22 cellular contexts compared by ENCODE assay signal in genomic region chr1:153705484-153705883, GRCh38. TPM values are rescaled to one million over a fixed set of nuclear protein-coding genes. Genes with fewer than 3 reads are reported as not detected.
DNase-seq lines count a peak whose midpoint lies in the region; ATAC-seq, FAIRE-seq and TF ChIP-seq lines count a peak whose summit lies in the region.
"Had no signal": no experiment of that assay in that cellular context is flagged by ENCODE, and none has a peak within 500 bp of the region (broad histone marks: within the 10 kb centered on the region; RNA-seq: fewer than 3 reads in every experiment).

No MANE protein-coding gene starts in this region.

- H3K4ac ChIP-seq in H1 (replicated peaks; ENCODE audit: insufficient read length, low read depth, low read length): no peak overlapping the region

- H4K20me1 ChIP-seq in H1 (replicated peaks in 1 of 2; ENCODE audit: control insufficient read depth in 1 of 2, insufficient read depth in 2 of 2, low read length in 2 of 2) (no peaks in the 10 kb centered on the region), OCI-LY7 (ENCODE audit: insufficient read depth, low read length) (no peaks in the 10 kb centered on the region)

- no peak overlapping the region for H2BK15ac ChIP-seq in H1 (ENCODE audit: low read length)

- no peak overlapping the region for H2AK5ac ChIP-seq in H1 (ENCODE audit: low read depth, low read length)

- H3K27ac ChIP-seq in heart left ventricle: no peak overlapping the region
- no peak overlapping the region for H3K27ac ChIP-seq in H1 (ENCODE audit: low read depth, low read length)
- H3K27ac ChIP-seq in OCI-LY7 (ENCODE audit: low read depth, low read length, poor library complexity, severe bottlenecking): no peak overlapping the region

- no peak for TF ChIP-seq EP300 in H1 (IDR thresholded peaks at IDR 0.05; ENCODE audit: borderline replicate concordance in 1 of 2, low read depth in 2 of 2, low read length in 2 of 2)

- no peak overlapping the region for H3K18ac ChIP-seq in H1 (ENCODE audit: extremely low read depth, low read length)

- H3K4me3 ChIP-seq in heart left ventricle: no peak overlapping the region
- H3K4me3 ChIP-seq in H1 (ENCODE audit: extremely low read depth in 1 of 4, insufficient read depth in 2 of 4, low read depth in 3 of 4, low read length in 4 of 4): no peak overlapping the region
- H3K4me3 ChIP-seq in OCI-LY7 (ENCODE audit: low read depth, low read length, poor library complexity, severe bottlenecking): no peak overlapping the region
- H3K4me3 ChIP-seq: MG63 had no signal

- no peak overlapping the region for H2BK120ac ChIP-seq in H1 (replicated peaks; ENCODE audit: low read depth, low read length)

- no peak overlapping the region for H2BK20ac ChIP-seq in H1 (ENCODE audit: low read length)

- no peak overlapping the region for H4K5ac ChIP-seq in H1 (ENCODE audit: insufficient read length, low read depth, low read length)

- BruUV-seq in OCI-LY7 (replicated peaks; lab: Mats Ljungman, UMichigan): no TSS peak

- H3K79me1 ChIP-seq in H1 (ENCODE audit: low read depth, low read length): no peaks in the 10 kb centered on the region

- TF ChIP-seq POLR2A in heart left ventricle (IDR thresholded peaks at IDR 0.05) (no peak), H1 (IDR thresholded peaks at IDR 0.05; ENCODE audit: control extremely low read depth in 1 of 2, low read depth in 2 of 2, low read length in 2 of 2) (no peak)

- H2AFZ ChIP-seq in H1 (ENCODE audit: low read length): no peak overlapping the region
- no peak overlapping the region for H2AFZ ChIP-seq in OCI-LY7 (ENCODE audit: low read length)

- H3K23me2 ChIP-seq in H1 (ENCODE audit: low read depth, low read length): no peaks in the 10 kb centered on the region

- H3K9me3 ChIP-seq in heart left ventricle: no peaks in the 10 kb centered on the region
- no peaks in the 10 kb centered on the region for H3K9me3 ChIP-seq in H1 (ENCODE audit: insufficient read depth in 2 of 2, low read depth in 1 of 2, low read length in 1 of 2)
- no peaks in the 10 kb centered on the region for H3K9me3 ChIP-seq in OCI-LY7 (ENCODE audit: low read length)
- H3K9me3 ChIP-seq: Caco-2, MG63 had no signal

- WGBS in heart left ventricle, 4 donors: 92 to 97% (median 96%) methylated on average over 9 of the region's 9 CpGs
- WGBS in H1 (ENCODE audit: extremely low coverage in 1 of 2, insufficient coverage in 1 of 2, insufficient read length in 1 of 2, insufficient replicate concordance in 2 of 2, low coverage in 1 of 2, low lambda C conversion rate in 2 of 2, missing lambda C conversion rate in 1 of 2), 2 experiments: 96% methylated on average over 9 of the region's 9 CpGs; no CpG with 5 or more reads in 1 of the 2 experiments

- H3K4me2 ChIP-seq in H1 (ENCODE audit: insufficient read depth in 1 of 2, low read depth in 2 of 2, low read length in 2 of 2) (no peak overlapping the region), OCI-LY7 (ENCODE audit: low read length) (no peak overlapping the region)

- H3K36me3 ChIP-seq in heart left ventricle (no peaks in the 10 kb centered on the region), H1 (ENCODE audit: control insufficient read depth in 2 of 4, insufficient read depth in 4 of 4, low read length in 3 of 4) (no peaks in the 10 kb centered on the region), OCI-LY7 (ENCODE audit: insufficient read depth, low read length) (no peaks in the 10 kb centered on the region)
- H3K36me3 ChIP-seq: MG63 had no signal

- H3K4me1 ChIP-seq in heart left ventricle: no peaks in the 10 kb centered on the region
- H3K4me1 ChIP-seq in H1 (replicated peaks in 1 of 4; ENCODE audit: control insufficient read depth in 3 of 4, insufficient read depth in 4 of 4, low read length in 3 of 4): no peaks in the 10 kb centered on the region
- H3K4me1 ChIP-seq in OCI-LY7 (ENCODE audit: insufficient read depth, low read length, poor library complexity, severe bottlenecking): no peaks in the 10 kb centered on the region
- H3K4me1 ChIP-seq: Caco-2 had no signal

- H3K23ac ChIP-seq in H1 (ENCODE audit: insufficient read length): no peak overlapping the region

- POLR2A ChIA-PET in H1 (lab: Charles Lee; ENCODE audit: partially characterized antibody): interaction anchor here (1.5 kb wide), 1 partner anchor 11 kb away, joined by 3 read pairs; no protein-coding TSS in a partner anchor
- POLR2A ChIA-PET in OCI-LY7 (lab: Charles Lee): interaction anchor here (0.5 to 1.2 kb wide), 4 partner anchors 15 to 182 kb away, joined by 3 to 5 read pairs (median 4); no protein-coding TSS in a partner anchor

- no peak for TF ChIP-seq RAD21 in H1 (IDR thresholded peaks at IDR 0.05 in 1 of 2, conservative IDR thresholded peaks at IDR 0.05 in 1 of 2; ENCODE audit: low read depth in 2 of 2, low read length in 2 of 2)

- H3K9me2 ChIP-seq in OCI-LY7 (ENCODE audit: insufficient read depth, low read length): no peaks in the 10 kb centered on the region

- H3K9ac ChIP-seq in H1 (replicated peaks in 1 of 4; ENCODE audit: extremely low read depth in 1 of 4, low read depth in 3 of 4, low read length in 3 of 4): no peak overlapping the region

- no peak overlapping the region for H3K56ac ChIP-seq in H1 (replicated peaks; ENCODE audit: insufficient read length, low read depth, low read length)

- no peak overlapping the region for H4K91ac ChIP-seq in H1 (replicated peaks; ENCODE audit: insufficient read length, low read length)

- H3K79me2 ChIP-seq in H1 (ENCODE audit: control insufficient read depth in 1 of 2, insufficient read depth in 2 of 2, low read length in 2 of 2): no peaks in the 10 kb centered on the region
- no peaks in the 10 kb centered on the region for H3K79me2 ChIP-seq in OCI-LY7 (ENCODE audit: insufficient read depth, low read depth, low read length)

- intact Hi-C loops in Right ventricle myocardium superior (cut with DNase I) (no loop called here), heart left ventricle (cut with DNase I) (no loop called here), OCI-LY7 (cut with micrococcal nuclease; ENCODE audit: unreplicated experiment) (no loop called here)

- CTCF ChIA-PET in H1 (lab: Charles Lee; ENCODE audit: partially characterized antibody): interaction anchor here (1.1 to 4.1 kb wide), 10 partner anchors 8 to 67 kb away, joined by 3 to 18 read pairs (median 4); partner anchors contain the start of gene NPR1
- CTCF ChIA-PET in OCI-LY7 (lab: Charles Lee; ENCODE audit: unreplicated experiment): no interaction called here

- peak; percentile 13 for FAIRE-seq in H1 (lab: Jason Lieb, UNC)
- FAIRE-seq: GM18507 had no signal

- peak; percentile 4 for DNase-seq in Right ventricle myocardium superior
- no peak for DNase-seq in heart left ventricle
- DNase-seq in M059J (ENCODE audit: low read depth): peak; percentile 37
- no peak for DNase-seq in H1 (ENCODE audit: low read depth in 1 of 2, low spot score in 2 of 2)
- no peak for DNase-seq in OCI-LY7 (ENCODE audit: low spot score)
- no peak for DNase-seq in DMS79 (lab: John Stamatoyannopoulos, UW)
- DNase-seq in NCI-H1694 treated with DMSO at 0.1 percent for 48 hours (lab: John Stamatoyannopoulos, UW): no peak
- DNase-seq: Caco-2; CD4-positive, alpha-beta memory T cell; GDM1; GOT3; Karpas-422; MG63; NCI-H1417 treated with DMSO at 0.1 percent for 48 hours; NCI-H187 treated with DMSO at 0.1 percent for 48 hours; NCI-H345; NCI-H524; PC-3; SHP77 had no signal

- TF ChIP-seq CTCF in heart left ventricle (IDR thresholded peaks at IDR 0.05) (no peak), H1 (IDR thresholded peaks at IDR 0.05; ENCODE audit: control extremely low read depth in 1 of 3, insufficient read depth in 1 of 3, low read depth in 1 of 3, low read length in 3 of 3) (no peak), OCI-LY7 (conservative IDR thresholded peaks at IDR 0.05; ENCODE audit: low read length) (no peak)

- ATAC-seq in Right ventricle myocardium superior (ENCODE audit: poor library complexity) (no peak), heart left ventricle (no peak)
- ATAC-seq: PC-3 had no signal

- H2BK12ac ChIP-seq in H1 (ENCODE audit: low read depth, low read length): no peak overlapping the region

- H3K27me3 ChIP-seq in heart left ventricle (no peaks in the 10 kb centered on the region), H1 (replicated peaks in 1 of 4; ENCODE audit: control insufficient read depth in 3 of 4, extremely low read depth in 1 of 4, insufficient read depth in 3 of 4, low read length in 3 of 4) (no peaks in the 10 kb centered on the region)
- H3K27me3 ChIP-seq: MG63 had no signal

- no peak overlapping the region for H4K8ac ChIP-seq in H1 (ENCODE audit: extremely low read depth, insufficient read depth, low read length)

- no peak overlapping the region for H2BK5ac ChIP-seq in H1 (ENCODE audit: low read depth, low read length)

- H3K14ac ChIP-seq in H1 (ENCODE audit: insufficient read length): no peak overlapping the region

RNA-seq across cellular contexts. Expression of gene INTS3, which starts 22.4 kb away (rescaled TPM):
- total RNA-seq in Right ventricle myocardium superior (31.8 TPM), heart left ventricle (10 to 100 TPM; 19.6 to 33.2 (median 30.7) TPM), OCI-LY7 (2022) (65.8 and 67.3 TPM in 2 replicates)
- polyA plus RNA-seq in heart left ventricle (10 to 100 TPM; 21.9 to 41.8 TPM), H1 (2011; rRNA removed) (86.9 and 93.2 TPM in 2 replicates)
- total RNA-seq in M059J (2014; rRNA removed; shearing (Covaris generic)): 21.4 and 37.0 TPM in 2 replicates
- 63.2 and 66.8 TPM in 2 replicates for total RNA-seq in H1 (2021; fragmentation: NEBNext Ultra II Directional; extraction: Animal tissue kit (Norgen Biotek cat#: 25700))
- polyA plus RNA-seq in H1 (2011; cell fraction: cytosol; rRNA removed): 46.3 TPM
- polyA plus RNA-seq in H1 (2011; cell fraction: nucleus; rRNA removed): 184 TPM
- polyA plus RNA-seq in H1 (2012, experiment 1 of 2): 58.2 to 67.1 TPM (median 62.7 TPM) in 4 replicates
- 30.6 TPM for polyA plus RNA-seq in H1 (2012, experiment 2 of 2)
- polyA plus RNA-seq in H1 (2013, experiment 1 of 2): 36.2 TPM
- polyA plus RNA-seq in H1 (2013, experiment 2 of 2): 32.5 TPM
- polyA minus RNA-seq in H1 (2011; rRNA and poly(A)+ RNA removed): 87.6 and 105 TPM in 2 replicates
- polyA minus RNA-seq in H1 (2011; cell fraction: cytosol; rRNA and poly(A)+ RNA removed): 33.4 TPM
- polyA minus RNA-seq in H1 (2011; cell fraction: nucleus; rRNA and poly(A)+ RNA removed): 71.9 TPM
- 31.6 and 33.5 TPM in 2 replicates for total RNA-seq in OCI-LY7 (2014; rRNA removed; shearing (Covaris generic))

RNA-seq across cellular contexts. Expression of gene NPR1, which starts 27.0 kb away (rescaled TPM):
- total RNA-seq in Right ventricle myocardium superior (10.0 TPM), heart left ventricle (10 to 100 TPM in 6 of 9 donors, 1 to 10 TPM in 3; 7.1 to 26.9 (median 12.0) TPM), OCI-LY7 (2022) (not detected in 2 replicates)
- polyA plus RNA-seq in heart left ventricle (10 to 100 TPM; 12.2 to 26.6 TPM), H1 (2011; rRNA removed) (10.5 and 11.7 TPM in 2 replicates)
- total RNA-seq in M059J (2014; rRNA removed; shearing (Covaris generic)): not detected in 2 replicates
- 11.1 and 13.2 TPM in 2 replicates for total RNA-seq in H1 (2021; fragmentation: NEBNext Ultra II Directional; extraction: Animal tissue kit (Norgen Biotek cat#: 25700))
- 9.3 TPM for polyA plus RNA-seq in H1 (2011; cell fraction: cytosol; rRNA removed)
- 27.4 TPM for polyA plus RNA-seq in H1 (2011; cell fraction: nucleus; rRNA removed)
- 13.3 to 18.1 TPM (median 15.8 TPM) in 4 replicates for polyA plus RNA-seq in H1 (2012, experiment 1 of 2)
- polyA plus RNA-seq in H1 (2012, experiment 2 of 2): 10.9 TPM
- polyA plus RNA-seq in H1 (2013, experiment 1 of 2): 7.8 TPM
- polyA plus RNA-seq in H1 (2013, experiment 2 of 2): 7.8 TPM
- 10.5 and 14.8 TPM in 2 replicates for polyA minus RNA-seq in H1 (2011; rRNA and poly(A)+ RNA removed)
- 6.9 TPM for polyA minus RNA-seq in H1 (2011; cell fraction: cytosol; rRNA and poly(A)+ RNA removed)
- polyA minus RNA-seq in H1 (2011; cell fraction: nucleus; rRNA and poly(A)+ RNA removed): 5.0 TPM
- 0.03 TPM in 1 of 2 replicates, not detected in the other for total RNA-seq in OCI-LY7 (2014; rRNA removed; shearing (Covaris generic))
- total RNA-seq: CD4-positive, alpha-beta memory T cell; RPMI7951 had no signal
- polyA plus RNA-seq: CD4-positive, alpha-beta memory T cell; IgD-negative memory B cell had no signal

RNA-seq across cellular contexts. Expression of gene ILF2, which starts 34.7 kb away (rescaled TPM):
- total RNA-seq in Right ventricle myocardium superior (55.3 TPM), heart left ventricle (10 to 100 TPM; 65.0 to 92.3 (median 74.2) TPM), OCI-LY7 (2022) (319 and 334 TPM in 2 replicates)
- polyA plus RNA-seq in heart left ventricle (100 to 1,000 TPM in 1 of 2 donors, 10 to 100 TPM in 1; 22.1 to 163 TPM), H1 (2011; rRNA removed) (290 and 474 TPM in 2 replicates)
- 278 and 330 TPM in 2 replicates for total RNA-seq in M059J (2014; rRNA removed; shearing (Covaris generic))
- 387 and 389 TPM in 2 replicates for total RNA-seq in H1 (2021; fragmentation: NEBNext Ultra II Directional; extraction: Animal tissue kit (Norgen Biotek cat#: 25700))
- polyA plus RNA-seq in H1 (2011; cell fraction: cytosol; rRNA removed): 426 TPM
- polyA plus RNA-seq in H1 (2011; cell fraction: nucleus; rRNA removed): 272 TPM
- 390 to 458 TPM (median 400 TPM) in 4 replicates for polyA plus RNA-seq in H1 (2012, experiment 1 of 2)
- polyA plus RNA-seq in H1 (2012, experiment 2 of 2): 170 TPM
- polyA plus RNA-seq in H1 (2013, experiment 1 of 2): 273 TPM
- 279 TPM for polyA plus RNA-seq in H1 (2013, experiment 2 of 2)
- polyA minus RNA-seq in H1 (2011; rRNA and poly(A)+ RNA removed): 466 and 520 TPM in 2 replicates
- polyA minus RNA-seq in H1 (2011; cell fraction: cytosol; rRNA and poly(A)+ RNA removed): 167 TPM
- 136 TPM for polyA minus RNA-seq in H1 (2011; cell fraction: nucleus; rRNA and poly(A)+ RNA removed)
- total RNA-seq in OCI-LY7 (2014; rRNA removed; shearing (Covaris generic)): 287 and 300 TPM in 2 replicates

RNA-seq across cellular contexts. Expression of gene SNAPIN, which starts 47.0 kb away (rescaled TPM):
- total RNA-seq in Right ventricle myocardium superior: 57.2 TPM
- total RNA-seq in heart left ventricle: 10 to 100 TPM; 53.7 to 88.7 (median 70.8) TPM
- polyA plus RNA-seq in heart left ventricle: 10 to 100 TPM; 57.7 to 58.9 TPM
- total RNA-seq in M059J (2014; rRNA removed; shearing (Covaris generic)): 72.6 and 90.2 TPM in 2 replicates
- total RNA-seq in H1 (2021; fragmentation: NEBNext Ultra II Directional; extraction: Animal tissue kit (Norgen Biotek cat#: 25700)): 22.3 and 25.7 TPM in 2 replicates
- 24.7 and 31.1 TPM in 2 replicates for polyA plus RNA-seq in H1 (2011; rRNA removed)
- 31.6 TPM for polyA plus RNA-seq in H1 (2011; cell fraction: cytosol; rRNA removed)
- polyA plus RNA-seq in H1 (2011; cell fraction: nucleus; rRNA removed): 19.0 TPM
- 23.7 to 26.6 TPM (median 26.2 TPM) in 4 replicates for polyA plus RNA-seq in H1 (2012, experiment 1 of 2)
- polyA plus RNA-seq in H1 (2012, experiment 2 of 2): 25.9 TPM
- polyA plus RNA-seq in H1 (2013, experiment 1 of 2): 26.4 TPM
- polyA plus RNA-seq in H1 (2013, experiment 2 of 2): 27.2 TPM
- 10.0 and 13.1 TPM in 2 replicates for polyA minus RNA-seq in H1 (2011; rRNA and poly(A)+ RNA removed)
- polyA minus RNA-seq in H1 (2011; cell fraction: cytosol; rRNA and poly(A)+ RNA removed): 14.7 TPM
- 14.0 TPM for polyA minus RNA-seq in H1 (2011; cell fraction: nucleus; rRNA and poly(A)+ RNA removed)
- 33.2 and 44.5 TPM in 2 replicates for total RNA-seq in OCI-LY7 (2014; rRNA removed; shearing (Covaris generic))
- total RNA-seq in OCI-LY7 (2022): 31.1 and 33.7 TPM in 2 replicates

Comparison
In these comparisons a context has a peak if more than half of its experiments do, and no peak if none do; other contexts are left out.
1. DNase-seq: peak in Right ventricle myocardium superior (single experiment) and M059J (single experiment); none in heart left ventricle (0 of 5), H1 (0 of 2), OCI-LY7 (single experiment), DMS79 (single experiment) and NCI-H1694 treated with DMSO at 0.1 percent for 48 hours (single experiment).